Comparison of ENCODE assay signal across 10 cellular contexts in genomic region chr15:26628879-26629529, GRCh38.
DNase-seq lines count a peak whose midpoint lies in the region; ATAC-seq and TF ChIP-seq lines count a peak whose summit lies in the region.
"Had no signal": no experiment of that assay in that cellular context is flagged by ENCODE, and none has a peak within 500 bp of the region (broad histone marks: within the 10 kb centered on the region; RNA-seq: fewer than 3 reads in every experiment).

No MANE protein-coding gene starts in this region.

- DNase-seq in H4 (ENCODE audit: low spot score) (peak; percentile 82), T follicular helper cell (ENCODE audit: low read depth) (peak; percentile 9), cardiac muscle cell (ENCODE audit: low read depth in 1 of 2, low spot score in 1 of 2) (peak; percentile 22 to 67), retina (peak; percentile 27), glutamatergic neuron (no peak)
- DNase-seq in effector CD4-positive, alpha-beta T cell, result no peak
- DNase-seq in effector CD8-positive, alpha-beta T cell (lab: John Stamatoyannopoulos, UW), result no peak
- DNase-seq: NCI-H2029 treated with DMSO at 0.1 percent for 48 hours had no signal

- H3K36me3 Mint-ChIP-seq in glutamatergic neuron (ENCODE audit: unreplicated experiment), result peaks cover 19% of the 10 kb centered on the region

- H3K4me3 Mint-ChIP-seq in glutamatergic neuron (ENCODE audit: unreplicated experiment), result no peak overlapping the region

- no peak overlapping the region for H3K27ac Mint-ChIP-seq in glutamatergic neuron (ENCODE audit: unreplicated experiment)

- no peaks in the 10 kb centered on the region for H3K9me3 ChIP-seq in cardiac muscle cell (ENCODE audit: low read depth)
- H3K9me3 ChIP-seq: neutrophil had no signal

- TF ChIP-seq CTCF in cardiac muscle cell (IDR thresholded peaks at IDR 0.05; ENCODE audit: low read depth, low read length) (no peak), glutamatergic neuron (IDR thresholded peaks at IDR 0.05; ENCODE audit: partially characterized antibody, unreplicated experiment) (no peak)

- peak overlapping the region; percentile 8 for H3K4me3 ChIP-seq in cardiac muscle cell

- H3K4me1 ChIP-seq in cardiac muscle cell (ENCODE audit: low read depth), result peaks cover 6% of the 10 kb centered on the region

- no peaks in the 10 kb centered on the region for H3K27me3 ChIP-seq in cardiac muscle cell
- H3K27me3 ChIP-seq: neutrophil had no signal

- H3K36me3 ChIP-seq in cardiac muscle cell, result no peaks in the 10 kb centered on the region
- H3K36me3 ChIP-seq: neutrophil had no signal

- H3K4me1 Mint-ChIP-seq in glutamatergic neuron (ENCODE audit: low read depth, unreplicated experiment), result peaks cover 29% of the 10 kb centered on the region

- no peak for ATAC-seq in HG02642 (IDR thresholded peaks at IDR 0.05; ENCODE audit: poor library complexity, unreplicated experiment)

- peaks cover 9% of the 10 kb centered on the region for H3K9me3 Mint-ChIP-seq in glutamatergic neuron (ENCODE audit: unreplicated experiment)

- H3K27ac ChIP-seq in cardiac muscle cell, result no peak overlapping the region
- H3K27ac ChIP-seq: neutrophil had no signal

- peaks cover 4% of the 10 kb centered on the region for H3K27me3 Mint-ChIP-seq in glutamatergic neuron (ENCODE audit: unreplicated experiment)

Comparison
In these comparisons a context has a peak if more than half of its experiments do, and no peak if none do; other contexts are left out.
1. DNase-seq: peak in H4 (single experiment), T follicular helper cell (single experiment), cardiac muscle cell (2 of 2) and retina (single experiment); none in effector CD4-positive, alpha-beta T cell (single experiment), effector CD8-positive, alpha-beta T cell (single experiment) and glutamatergic neuron (single experiment).